ENCODE assay signal across 13 cellular contexts in genomic region chr3:150097588-150097890, GRCh38.
A peak's percentile ranks its signal among the peaks of the same experiment; 100 is the strongest.
DNase-seq lines count a peak whose midpoint lies in the region; ATAC-seq and TF ChIP-seq lines count a peak whose summit lies in the region.
"Had no signal": no experiment of that assay in that cellular context is flagged by ENCODE, and none has a peak within 500 bp of the region (broad histone marks: within the 10 kb centered on the region; RNA-seq: fewer than 3 reads in every experiment).

No MANE protein-coding gene starts in this region.

- no peak overlapping the region for H3K4me3 ChIP-seq in body of pancreas

- H3K27ac ChIP-seq in body of pancreas = no peak overlapping the region
- H3K27ac ChIP-seq: 22Rv1 had no signal

- H3K9me3 ChIP-seq in body of pancreas = no peaks in the 10 kb centered on the region

- peak overlapping the region; percentile 71 for H3K27ac Mint-ChIP-seq in activated CD4-positive, alpha-beta T cell treated with anti-CD3 and anti-CD28 coated beads for 36 hours
- H3K27ac Mint-ChIP-seq in chondrocyte (ENCODE audit: unreplicated experiment) = peak overlapping the region; percentile 57
- H3K27ac Mint-ChIP-seq in stimulated activated effector memory CD8-positive, alpha-beta T cell treated with anti-CD3 and anti-CD28 coated beads, Interleukin-12 subunit alpha, Interleukin-12 subunit beta, amount 100 ng/mL, for 72 hours = no peak overlapping the region

- peaks cover 2% of the 10 kb centered on the region for H3K9me3 Mint-ChIP-seq in activated CD4-positive, alpha-beta T cell treated with anti-CD3 and anti-CD28 coated beads for 36 hours (ENCODE audit: low read depth)
- peaks cover 12% of the 10 kb centered on the region for H3K9me3 Mint-ChIP-seq in chondrocyte (ENCODE audit: low read depth)
- H3K9me3 Mint-ChIP-seq in stimulated activated effector memory CD8-positive, alpha-beta T cell treated with anti-CD3 and anti-CD28 coated beads, Interleukin-12 subunit alpha, Interleukin-12 subunit beta, amount 100 ng/mL, for 72 hours = no peaks in the 10 kb centered on the region

- no peaks in the 10 kb centered on the region for H3K36me3 ChIP-seq in body of pancreas (replicated peaks in 1 of 2; ENCODE audit: insufficient read depth in 1 of 2, low read depth in 2 of 2)

- CTCF ChIA-PET in activated CD4-positive, alpha-beta T cell treated with anti-CD3 and anti-CD28 coated beads for 36 hours (lab: Charles Lee) = interaction anchor here (0.8 kb wide), 1 partner anchor 34 kb away, joined by 3 read pairs; no protein-coding TSS in a partner anchor

- peak; percentile 90 for ATAC-seq in activated CD4-positive, alpha-beta T cell treated with anti-CD3 and anti-CD28 coated beads for 36 hours
- ATAC-seq in stimulated activated effector memory CD8-positive, alpha-beta T cell treated with anti-CD3 and anti-CD28 coated beads, Interleukin-12 subunit alpha, Interleukin-12 subunit beta, amount 100 ng/mL, for 72 hours = peak; percentile 77
- ATAC-seq in HG02642 (IDR thresholded peaks at IDR 0.05; ENCODE audit: poor library complexity, unreplicated experiment) (no peak), body of pancreas (no peak)

- no peaks in the 10 kb centered on the region for H3K36me3 Mint-ChIP-seq in activated CD4-positive, alpha-beta T cell treated with anti-CD3 and anti-CD28 coated beads for 36 hours (ENCODE audit: low read depth)
- peaks cover 1% of the 10 kb centered on the region for H3K36me3 Mint-ChIP-seq in chondrocyte (ENCODE audit: low read depth)
- no peaks in the 10 kb centered on the region for H3K36me3 Mint-ChIP-seq in stimulated activated effector memory CD8-positive, alpha-beta T cell treated with anti-CD3 and anti-CD28 coated beads, Interleukin-12 subunit alpha, Interleukin-12 subunit beta, amount 100 ng/mL, for 72 hours

- H3K4me1 Mint-ChIP-seq in activated CD4-positive, alpha-beta T cell treated with anti-CD3 and anti-CD28 coated beads for 36 hours = peaks cover 13% of the 10 kb centered on the region
- peaks cover 36% of the 10 kb centered on the region for H3K4me1 Mint-ChIP-seq in chondrocyte (ENCODE audit: low read depth)
- peaks cover 6% of the 10 kb centered on the region for H3K4me1 Mint-ChIP-seq in stimulated activated effector memory CD8-positive, alpha-beta T cell treated with anti-CD3 and anti-CD28 coated beads, Interleukin-12 subunit alpha, Interleukin-12 subunit beta, amount 100 ng/mL, for 72 hours

- no peak overlapping the region for H3K4me3 Mint-ChIP-seq in activated CD4-positive, alpha-beta T cell treated with anti-CD3 and anti-CD28 coated beads for 36 hours
- no peak overlapping the region for H3K4me3 Mint-ChIP-seq in chondrocyte (ENCODE audit: unreplicated experiment)
- H3K4me3 Mint-ChIP-seq in stimulated activated effector memory CD8-positive, alpha-beta T cell treated with anti-CD3 and anti-CD28 coated beads, Interleukin-12 subunit alpha, Interleukin-12 subunit beta, amount 100 ng/mL, for 72 hours = no peak overlapping the region

- DNase-seq in activated CD4-positive, alpha-beta T cell treated with anti-CD3 and anti-CD28 coated beads for 36 hours = no peak
- no peak for DNase-seq in activated CD4-positive, alpha-beta T cell treated with anti-CD3 and anti-CD28 coated beads, Interleukin-2, amount 50 U/mL, for 1 hour
- peak; percentile 56 for DNase-seq in HS-5 (ENCODE audit: low read depth)
- DNase-seq in chondrocyte (ENCODE audit: low spot score) = no peak
- DNase-seq in stimulated activated effector memory CD8-positive, alpha-beta T cell treated with anti-CD3 and anti-CD28 coated beads, Interleukin-12 subunit alpha, Interleukin-12 subunit beta, amount 100 ng/mL, for 72 hours (ENCODE audit: low spot score in 2 of 2) = no peak
- no peak for DNase-seq in stimulated activated CD8-positive, alpha-beta memory T cell treated with anti-CD3 and anti-CD28 coated beads, Interleukin-4, amount 100 ng/mL, for 48 hours
- no peak for DNase-seq in body of pancreas
- DNase-seq: effector memory CD4-positive, alpha-beta T cell; islet precursor cell; NCI-H345; posterior cingulate gyrus had no signal

- peaks cover 15% of the 10 kb centered on the region for H3K27me3 Mint-ChIP-seq in activated CD4-positive, alpha-beta T cell treated with anti-CD3 and anti-CD28 coated beads for 36 hours
- no peaks in the 10 kb centered on the region for H3K27me3 Mint-ChIP-seq in chondrocyte (ENCODE audit: low read depth)

- TF ChIP-seq POLR2A in body of pancreas (IDR thresholded peaks at IDR 0.05) = no peak

- no peaks in the 10 kb centered on the region for H3K4me1 ChIP-seq in body of pancreas

- 81 to 86% methylated on average over 4 of the region's 4 CpGs for WGBS in body of pancreas, 2 donors

- TF ChIP-seq CTCF in chondrocyte (IDR thresholded peaks at IDR 0.05) (no peak), body of pancreas (IDR thresholded peaks at IDR 0.05) (no peak)

- intact Hi-C loops in activated CD4-positive, alpha-beta T cell treated with anti-CD3 and anti-CD28 coated beads for 36 hours (cut with DNase I, micrococcal nuclease) = loop anchor here (1.0 to 2.0 kb wide), 2 partner anchors 17 to 18 kb away; no protein-coding TSS in a partner anchor
- intact Hi-C loops in body of pancreas (cut with DNase I) = no loop called here

- POLR2A ChIA-PET in activated CD4-positive, alpha-beta T cell treated with anti-CD3 and anti-CD28 coated beads for 36 hours (lab: Charles Lee) = no interaction called here

- no peaks in the 10 kb centered on the region for H3K27me3 ChIP-seq in body of pancreas

Comparison
In these comparisons a context has a peak if more than half of its experiments do, and no peak if none do; other contexts are left out.
1. ATAC-seq: peak in activated CD4-positive, alpha-beta T cell treated with anti-CD3 and anti-CD28 coated beads for 36 hours (single experiment) and stimulated activated effector memory CD8-positive, alpha-beta T cell treated with anti-CD3 and anti-CD28 coated beads, Interleukin-12 subunit alpha, Interleukin-12 subunit beta, amount 100 ng/mL, for 72 hours (single experiment); none in HG02642 (single experiment) and body of pancreas (single experiment).